Comparison of ENCODE assay signal across 2 cellular contexts in genomic region chr17:81245024-81245664, GRCh38.
TF ChIP-seq lines count a peak whose summit lies in the region.

No MANE protein-coding gene starts in this region.

TF ChIP-seq in SK-N-SH treated with all-trans-retinoic acid at 6 μM for 48 hours, 23 proteins besides CTCF, POLR2A, EP300 and RAD21:
- TF ChIP-seq ZFP30 (CRISPR knock-in tag; IDR thresholded peaks at IDR 0.05) (no peak), ZNF70 (CRISPR knock-in tag; IDR thresholded peaks at IDR 0.05) (no peak), ARNTL (CRISPR knock-in tag; IDR thresholded peaks at IDR 0.05; ENCODE audit: borderline replicate concordance, low read depth) (no peak), ZNF8 (CRISPR knock-in tag; IDR thresholded peaks at IDR 0.05) (no peak), OSR1 (CRISPR knock-in tag; IDR thresholded peaks at IDR 0.05) (no peak), CSRNP3 (CRISPR knock-in tag; IDR thresholded peaks at IDR 0.05) (no peak), POU6F1 (CRISPR knock-in tag; IDR thresholded peaks at IDR 0.05; ENCODE audit: borderline replicate concordance, low read depth) (no peak)

TF ChIP-seq in HepG2, 621 proteins besides CTCF, POLR2A, EP300 and RAD21 (continues in another document):
- TF ChIP-seq ZNF160 (CRISPR knock-in tag; IDR thresholded peaks at IDR 0.05), result no peak
- TF ChIP-seq KLF16 (CRISPR knock-in tag; IDR thresholded peaks at IDR 0.05), result no peak
- peak; percentile 95 for TF ChIP-seq AGO1 (IDR thresholded peaks at IDR 0.05; ENCODE audit: low read depth, low read length, poor library complexity, severe bottlenecking)
- TF ChIP-seq DPF2 (CRISPR knock-in tag; IDR thresholded peaks at IDR 0.05; ENCODE audit: borderline replicate concordance, low read depth), result 0 out of 2 replicates have a peak, but pooled peaks have one; percentile 32
- TF ChIP-seq ZFP36 (IDR thresholded peaks at IDR 0.05; ENCODE audit: borderline replicate concordance, low read depth, low read length, partially characterized antibody), result no peak
- no peak for TF ChIP-seq ZNF563 (CRISPR knock-in tag; IDR thresholded peaks at IDR 0.05)
- peak; percentile 94 for TF ChIP-seq ZBTB33 (CRISPR knock-in tag; IDR thresholded peaks at IDR 0.05)
- peak; percentile 36; the same call in 1 of the 2 replicates for TF ChIP-seq WIZ (CRISPR knock-in tag; IDR thresholded peaks at IDR 0.05)
- 0 out of 2 replicates have a peak, but pooled peaks have one; percentile 33 for TF ChIP-seq ZNF251 (CRISPR knock-in tag; IDR thresholded peaks at IDR 0.05)
- no peak for TF ChIP-seq KLF9 (CRISPR knock-in tag; IDR thresholded peaks at IDR 0.05; ENCODE audit: low read depth)
- peak; percentile 38; the same call in 1 of the 2 replicates for TF ChIP-seq ZNF333 (CRISPR knock-in tag; IDR thresholded peaks at IDR 0.05; ENCODE audit: borderline replicate concordance)
- no peak for TF ChIP-seq GATA4 (IDR thresholded peaks at IDR 0.05; ENCODE audit: borderline replicate concordance, low read depth)
- TF ChIP-seq ZNF879 (CRISPR knock-in tag; IDR thresholded peaks at IDR 0.05), result 0 out of 2 replicates have a peak, but pooled peaks have one; percentile 54
- TF ChIP-seq SNRNP70 (IDR thresholded peaks at IDR 0.05; ENCODE audit: low read depth, low read length), result no peak
- 0 out of 2 replicates have a peak, but pooled peaks have one; percentile 73 for TF ChIP-seq LBX2 (CRISPR knock-in tag; IDR thresholded peaks at IDR 0.05; ENCODE audit: borderline replicate concordance)
- TF ChIP-seq ZNF232 (CRISPR knock-in tag; IDR thresholded peaks at IDR 0.05; ENCODE audit: borderline replicate concordance), result no peak
- no peak for TF ChIP-seq ZNF10 (CRISPR knock-in tag; IDR thresholded peaks at IDR 0.05; ENCODE audit: borderline replicate concordance, low read depth)
- no peak for TF ChIP-seq HES4 (CRISPR knock-in tag; IDR thresholded peaks at IDR 0.05; ENCODE audit: borderline replicate concordance)
- peak; percentile 56 for TF ChIP-seq ZNF883 (CRISPR knock-in tag; IDR thresholded peaks at IDR 0.05; ENCODE audit: not compliant biosample characterization)
- TF ChIP-seq ZNF121 (CRISPR knock-in tag; IDR thresholded peaks at IDR 0.05), result no peak
- no peak for TF ChIP-seq NONO (IDR thresholded peaks at IDR 0.05)
- TF ChIP-seq NONO (CRISPR knock-in tag; conservative IDR thresholded peaks at IDR 0.05), result peak; percentile 70; the same call in 1 of the 2 replicates
- no peak for TF ChIP-seq TFDP2 (CRISPR knock-in tag; IDR thresholded peaks at IDR 0.05)
- TF ChIP-seq YY1 (IDR thresholded peaks at IDR 0.05; ENCODE audit: insufficient read depth, insufficient replicate concordance, low read depth, low read length), result peak; percentile 10
- TF ChIP-seq TBX2 (CRISPR knock-in tag; IDR thresholded peaks at IDR 0.05; ENCODE audit: borderline replicate concordance), result 0 out of 2 replicates have a peak, but pooled peaks have one; percentile 32
- no peak for TF ChIP-seq ZNF326 (CRISPR knock-in tag; IDR thresholded peaks at IDR 0.05; ENCODE audit: borderline replicate concordance)
- TF ChIP-seq FOXC1 (CRISPR knock-in tag; IDR thresholded peaks at IDR 0.05; ENCODE audit: borderline replicate concordance), result no peak
- TF ChIP-seq RXRA (CRISPR knock-in tag; IDR thresholded peaks at IDR 0.05), result no peak; the same call in 1 of the 2 replicates
- TF ChIP-seq XRCC5 (optimal IDR thresholded peaks at IDR 0.05; ENCODE audit: low read length), result peak; percentile 51
- TF ChIP-seq ZNF816 (CRISPR knock-in tag; IDR thresholded peaks at IDR 0.05; ENCODE audit: borderline replicate concordance), result no peak
- peak; percentile 34; the same call in 1 of the 2 replicates for TF ChIP-seq GMEB1 (CRISPR knock-in tag; IDR thresholded peaks at IDR 0.05; ENCODE audit: borderline replicate concordance)
- no peak for TF ChIP-seq EED (CRISPR knock-in tag; IDR thresholded peaks at IDR 0.05)
- TF ChIP-seq RELA (CRISPR knock-in tag; IDR thresholded peaks at IDR 0.05), result no peak
- 0 out of 2 replicates have a peak, but pooled peaks have one; percentile 41 for TF ChIP-seq MAX (IDR thresholded peaks at IDR 0.05)
- TF ChIP-seq CBX5 (CRISPR knock-in tag; IDR thresholded peaks at IDR 0.05; ENCODE audit: borderline replicate concordance), result no peak
- TF ChIP-seq MAFK (conservative IDR thresholded peaks at IDR 0.05 in 1 of 2, IDR thresholded peaks at IDR 0.05 in 1 of 2; ENCODE audit: low read length in 2 of 2), result no peak
- peak; percentile 53; the same call in 1 of the 2 replicates for TF ChIP-seq HIC2 (CRISPR knock-in tag; IDR thresholded peaks at IDR 0.05; ENCODE audit: low read depth)
- TF ChIP-seq SP1 (IDR thresholded peaks at IDR 0.05), result no peak
- TF ChIP-seq SP1 (CRISPR knock-in tag; IDR thresholded peaks at IDR 0.05), result 0 out of 2 replicates have a peak, but pooled peaks have one; percentile 8
- no peak for TF ChIP-seq ZNF234 (CRISPR knock-in tag; conservative IDR thresholded peaks at IDR 0.05)
- TF ChIP-seq ZNF572 (CRISPR knock-in tag; IDR thresholded peaks at IDR 0.05), result no peak
- TF ChIP-seq ZBTB39 (CRISPR knock-in tag; IDR thresholded peaks at IDR 0.05), result 0 out of 2 replicates have a peak, but pooled peaks have one; percentile 46
- 0 out of 2 replicates have a peak, but pooled peaks have one; percentile 62 for TF ChIP-seq ZNF556 (CRISPR knock-in tag; IDR thresholded peaks at IDR 0.05; ENCODE audit: borderline replicate concordance)
- TF ChIP-seq PLSCR1 (CRISPR knock-in tag; IDR thresholded peaks at IDR 0.05; ENCODE audit: borderline replicate concordance), result no peak
- TF ChIP-seq GLMP (CRISPR knock-in tag; IDR thresholded peaks at IDR 0.05; ENCODE audit: borderline replicate concordance), result no peak
- no peak for TF ChIP-seq PAWR (CRISPR knock-in tag; IDR thresholded peaks at IDR 0.05; ENCODE audit: borderline replicate concordance)
- TF ChIP-seq MLXIP (CRISPR knock-in tag; IDR thresholded peaks at IDR 0.05; ENCODE audit: borderline replicate concordance), result no peak
